2 cellular contexts compared by ENCODE assay signal in the genomic region with DNA sequence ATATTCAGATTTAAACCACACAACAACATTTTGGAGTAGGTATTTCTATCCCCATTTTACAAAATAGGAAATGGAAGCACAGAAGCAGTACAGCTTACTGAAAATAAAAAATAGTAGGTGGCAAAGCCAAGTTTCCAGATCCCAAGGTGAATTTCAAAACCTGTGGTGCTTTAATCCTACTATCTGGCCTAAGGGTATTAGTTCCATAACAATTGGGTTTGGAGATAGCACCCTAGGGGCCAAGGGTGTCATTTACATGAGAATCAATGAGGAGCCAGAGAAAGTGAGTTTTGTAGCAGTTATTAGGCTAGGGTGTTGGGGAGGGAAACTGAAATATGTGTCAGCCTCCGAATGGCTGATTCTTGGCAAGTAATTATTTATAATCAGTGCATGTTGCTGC.
TF ChIP-seq lines count a peak whose summit lies in the region.

No MANE protein-coding gene starts in this region.

TF ChIP-seq in H1, 55 proteins besides CTCF, POLR2A, EP300 and RAD21 (continues in another document):
- TF ChIP-seq SP1 (IDR thresholded peaks at IDR 0.05; ENCODE audit: low read depth, low read length) (peak; percentile 39; the same call in 1 of the 2 replicates), NANOG (IDR thresholded peaks at IDR 0.05; ENCODE audit: insufficient read depth, low read depth, low read length, poor library complexity, severe bottlenecking) (no peak), SAP30 (IDR thresholded peaks at IDR 0.05; ENCODE audit: insufficient read depth, insufficient replicate concordance, low read length) (no peak), HDAC2 (IDR thresholded peaks at IDR 0.05; ENCODE audit: borderline replicate concordance in 1 of 2, low read depth in 2 of 2, low read length in 2 of 2) (peak in 1 of 2 experiments; percentile 88; a peak in 1 of 4 replicates), KDM5A (IDR thresholded peaks at IDR 0.05; ENCODE audit: low read length) (no peak), E2F6 (IDR thresholded peaks at IDR 0.05) (no peak), SRF (IDR thresholded peaks at IDR 0.05; ENCODE audit: low read depth, low read length) (no peak), CHD1 (IDR thresholded peaks at IDR 0.05; ENCODE audit: low read depth, low read length) (no peak), KDM4A (IDR thresholded peaks at IDR 0.05; ENCODE audit: low read depth, low read length, severe bottlenecking) (no peak), RFX5 (IDR thresholded peaks at IDR 0.05; ENCODE audit: borderline replicate concordance, low read depth, low read length) (no peak), SIN3A (conservative IDR thresholded peaks at IDR 0.05 in 1 of 2, IDR thresholded peaks at IDR 0.05 in 1 of 2; ENCODE audit: low read depth in 1 of 2, low read length in 2 of 2) (no peak), EGR1 (IDR thresholded peaks at IDR 0.05; ENCODE audit: borderline replicate concordance, low read depth, low read length) (no peak), KDM1A (IDR thresholded peaks at IDR 0.05; ENCODE audit: borderline replicate concordance, low read length) (peak; percentile 95), POU5F1 (IDR thresholded peaks at IDR 0.05; ENCODE audit: low read depth, low read length) (peak; percentile 97), TCF12 (IDR thresholded peaks at IDR 0.05; ENCODE audit: low read depth, low read length) (peak; percentile 66; the same call in 1 of the 2 replicates)
- TF ChIP-seq, protein P1, sequence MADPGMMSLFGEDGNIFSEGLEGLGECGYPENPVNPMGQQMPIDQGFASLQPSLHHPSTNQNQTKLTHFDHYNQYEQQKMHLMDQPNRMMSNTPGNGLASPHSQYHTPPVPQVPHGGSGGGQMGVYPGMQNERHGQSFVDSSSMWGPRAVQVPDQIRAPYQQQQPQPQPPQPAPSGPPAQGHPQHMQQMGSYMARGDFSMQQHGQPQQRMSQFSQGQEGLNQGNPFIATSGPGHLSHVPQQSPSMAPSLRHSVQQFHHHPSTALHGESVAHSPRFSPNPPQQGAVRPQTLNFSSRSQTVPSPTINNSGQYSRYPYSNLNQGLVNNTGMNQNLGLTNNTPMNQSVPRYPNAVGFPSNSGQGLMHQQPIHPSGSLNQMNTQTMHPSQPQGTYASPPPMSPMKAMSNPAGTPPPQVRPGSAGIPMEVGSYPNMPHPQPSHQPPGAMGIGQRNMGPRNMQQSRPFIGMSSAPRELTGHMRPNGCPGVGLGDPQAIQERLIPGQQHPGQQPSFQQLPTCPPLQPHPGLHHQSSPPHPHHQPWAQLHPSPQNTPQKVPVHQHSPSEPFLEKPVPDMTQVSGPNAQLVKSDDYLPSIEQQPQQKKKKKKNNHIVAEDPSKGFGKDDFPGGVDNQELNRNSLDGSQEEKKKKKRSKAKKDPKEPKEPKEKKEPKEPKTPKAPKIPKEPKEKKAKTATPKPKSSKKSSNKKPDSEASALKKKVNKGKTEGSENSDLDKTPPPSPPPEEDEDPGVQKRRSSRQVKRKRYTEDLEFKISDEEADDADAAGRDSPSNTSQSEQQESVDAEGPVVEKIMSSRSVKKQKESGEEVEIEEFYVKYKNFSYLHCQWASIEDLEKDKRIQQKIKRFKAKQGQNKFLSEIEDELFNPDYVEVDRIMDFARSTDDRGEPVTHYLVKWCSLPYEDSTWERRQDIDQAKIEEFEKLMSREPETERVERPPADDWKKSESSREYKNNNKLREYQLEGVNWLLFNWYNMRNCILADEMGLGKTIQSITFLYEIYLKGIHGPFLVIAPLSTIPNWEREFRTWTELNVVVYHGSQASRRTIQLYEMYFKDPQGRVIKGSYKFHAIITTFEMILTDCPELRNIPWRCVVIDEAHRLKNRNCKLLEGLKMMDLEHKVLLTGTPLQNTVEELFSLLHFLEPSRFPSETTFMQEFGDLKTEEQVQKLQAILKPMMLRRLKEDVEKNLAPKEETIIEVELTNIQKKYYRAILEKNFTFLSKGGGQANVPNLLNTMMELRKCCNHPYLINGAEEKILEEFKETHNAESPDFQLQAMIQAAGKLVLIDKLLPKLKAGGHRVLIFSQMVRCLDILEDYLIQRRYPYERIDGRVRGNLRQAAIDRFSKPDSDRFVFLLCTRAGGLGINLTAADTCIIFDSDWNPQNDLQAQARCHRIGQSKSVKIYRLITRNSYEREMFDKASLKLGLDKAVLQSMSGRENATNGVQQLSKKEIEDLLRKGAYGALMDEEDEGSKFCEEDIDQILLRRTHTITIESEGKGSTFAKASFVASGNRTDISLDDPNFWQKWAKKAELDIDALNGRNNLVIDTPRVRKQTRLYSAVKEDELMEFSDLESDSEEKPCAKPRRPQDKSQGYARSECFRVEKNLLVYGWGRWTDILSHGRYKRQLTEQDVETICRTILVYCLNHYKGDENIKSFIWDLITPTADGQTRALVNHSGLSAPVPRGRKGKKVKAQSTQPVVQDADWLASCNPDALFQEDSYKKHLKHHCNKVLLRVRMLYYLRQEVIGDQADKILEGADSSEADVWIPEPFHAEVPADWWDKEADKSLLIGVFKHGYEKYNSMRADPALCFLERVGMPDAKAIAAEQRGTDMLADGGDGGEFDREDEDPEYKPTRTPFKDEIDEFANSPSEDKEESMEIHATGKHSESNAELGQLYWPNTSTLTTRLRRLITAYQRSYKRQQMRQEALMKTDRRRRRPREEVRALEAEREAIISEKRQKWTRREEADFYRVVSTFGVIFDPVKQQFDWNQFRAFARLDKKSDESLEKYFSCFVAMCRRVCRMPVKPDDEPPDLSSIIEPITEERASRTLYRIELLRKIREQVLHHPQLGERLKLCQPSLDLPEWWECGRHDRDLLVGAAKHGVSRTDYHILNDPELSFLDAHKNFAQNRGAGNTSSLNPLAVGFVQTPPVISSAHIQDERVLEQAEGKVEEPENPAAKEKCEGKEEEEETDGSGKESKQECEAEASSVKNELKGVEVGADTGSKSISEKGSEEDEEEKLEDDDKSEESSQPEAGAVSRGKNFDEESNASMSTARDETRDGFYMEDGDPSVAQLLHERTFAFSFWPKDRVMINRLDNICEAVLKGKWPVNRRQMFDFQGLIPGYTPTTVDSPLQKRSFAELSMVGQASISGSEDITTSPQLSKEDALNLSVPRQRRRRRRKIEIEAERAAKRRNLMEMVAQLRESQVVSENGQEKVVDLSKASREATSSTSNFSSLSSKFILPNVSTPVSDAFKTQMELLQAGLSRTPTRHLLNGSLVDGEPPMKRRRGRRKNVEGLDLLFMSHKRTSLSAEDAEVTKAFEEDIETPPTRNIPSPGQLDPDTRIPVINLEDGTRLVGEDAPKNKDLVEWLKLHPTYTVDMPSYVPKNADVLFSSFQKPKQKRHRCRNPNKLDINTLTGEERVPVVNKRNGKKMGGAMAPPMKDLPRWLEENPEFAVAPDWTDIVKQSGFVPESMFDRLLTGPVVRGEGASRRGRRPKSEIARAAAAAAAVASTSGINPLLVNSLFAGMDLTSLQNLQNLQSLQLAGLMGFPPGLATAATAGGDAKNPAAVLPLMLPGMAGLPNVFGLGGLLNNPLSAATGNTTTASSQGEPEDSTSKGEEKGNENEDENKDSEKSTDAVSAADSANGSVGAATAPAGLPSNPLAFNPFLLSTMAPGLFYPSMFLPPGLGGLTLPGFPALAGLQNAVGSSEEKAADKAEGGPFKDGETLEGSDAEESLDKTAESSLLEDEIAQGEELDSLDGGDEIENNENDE (IDR thresholded peaks at IDR 0.05; ENCODE audit: insufficient replicate concordance, low read length) = peak; percentile 70

TF ChIP-seq in HEK293T, 16 proteins besides CTCF, POLR2A, EP300 and RAD21 (continued from another document):
- TF ChIP-seq BHLHE40 (IDR thresholded peaks at IDR 0.05; ENCODE audit: borderline replicate concordance) (no peak), SUZ12 (IDR thresholded peaks at IDR 0.05) (no peak), ELF4 (IDR thresholded peaks at IDR 0.05) (no peak)
